Comparison of ENCODE assay signal across 12 cellular contexts in genomic region chr6:128487055-128487454, GRCh38. TPM values are rescaled to one million over a fixed set of nuclear protein-coding genes. Genes with fewer than 3 reads are reported as not detected.
DNase-seq lines count a peak whose midpoint lies in the region; ATAC-seq and TF ChIP-seq lines count a peak whose summit lies in the region.
"Had no signal": no experiment of that assay in that cellular context is flagged by ENCODE, and none has a peak within 500 bp of the region (broad histone marks: within the 10 kb centered on the region; RNA-seq: fewer than 3 reads in every experiment).

No MANE protein-coding gene starts in this region.

- BruUV-seq in MCF 10A (replicated peaks; lab: Mats Ljungman, UMichigan): no TSS peak

- H3K4me3 Mint-ChIP-seq in MCF 10A (ENCODE audit: unreplicated experiment): no peak overlapping the region
- H3K4me3 Mint-ChIP-seq: IgD-negative memory B cell, T-cell had no signal

- ATAC-seq in left lobe of liver: peak; percentile 67
- ATAC-seq: T-cell had no signal

- H3K4me3 ChIP-seq in AG09309 (ENCODE audit: control insufficient read depth, low read depth, low read length) (no peak overlapping the region), HEK293 (ENCODE audit: low read depth, low read length) (no peak overlapping the region)
- H3K4me3 ChIP-seq: right atrium auricular region had no signal

- H3K27ac Mint-ChIP-seq in MCF 10A (ENCODE audit: low read depth, unreplicated experiment): peak overlapping the region; percentile 80
- H3K27ac Mint-ChIP-seq: IgD-negative memory B cell, T-cell had no signal

- TF ChIP-seq CTCF in AG09309 (IDR thresholded peaks at IDR 0.05; ENCODE audit: control insufficient read depth, insufficient read depth, low read depth, low read length, missing control alignments) (peak; percentile 16), HEK293 (tag by site-specific recombination; IDR thresholded peaks at IDR 0.05) (no peak), MCF 10A (IDR thresholded peaks at IDR 0.05; ENCODE audit: unreplicated experiment) (peak; percentile 25)

- POLR2A ChIA-PET in HEK293 (lab: Yijun Ruan, JAX) (no interaction called here), MCF 10A (lab: Yijun Ruan, JAX) (interaction anchor here (0.6 to 1.2 kb wide), 4 partner anchors 21 to 207 kb away, joined by 3 read pairs; no protein-coding TSS in a partner anchor)

- H3K9me3 ChIP-seq in HEK293 (ENCODE audit: control insufficient read depth, insufficient read depth, low read depth, low read length): no peaks in the 10 kb centered on the region
- H3K9me3 ChIP-seq: right atrium auricular region had no signal

- DNase-seq in AG09309 (ENCODE audit: low read depth): no peak
- no peak for DNase-seq in MCF 10A (ENCODE audit: unreplicated experiment)
- DNase-seq in left lobe of liver (ENCODE audit: low spot score): no peak
- no peak for DNase-seq in medulla oblongata (ENCODE audit: extremely low spot score)
- no peak for DNase-seq in activated T-cell treated with anti-CD3 and anti-CD28 coated beads, Interleukin-2, amount 50 U/mL, for 1 hour
- DNase-seq in T-helper 1 cell: no peak
- DNase-seq in kidney glomerular epithelial cell (lab: John Stamatoyannopoulos, UW): no peak
- DNase-seq: NCI-H446 treated with DMSO at 0.1 percent for 48 hours, T-cell had no signal

- peaks cover 40% of the 10 kb centered on the region for H3K4me1 Mint-ChIP-seq in MCF 10A (ENCODE audit: insufficient read depth, unreplicated experiment)

- no peaks in the 10 kb centered on the region for H3K36me3 ChIP-seq in HEK293 (ENCODE audit: control insufficient read depth in 2 of 2, insufficient read depth in 1 of 2, low read length in 2 of 2)
- H3K36me3 ChIP-seq: right atrium auricular region had no signal

- CTCF ChIA-PET in HEK293 (lab: Yijun Ruan, JAX): interaction anchor here (0.6 to 1.0 kb wide), 5 partner anchors 12 to 159 kb away, joined by 3 to 6 read pairs (median 3); no protein-coding TSS in a partner anchor
- CTCF ChIA-PET in MCF 10A (lab: Yijun Ruan, JAX): interaction anchor here (0.7 to 0.8 kb wide), 2 partner anchors 10 kb away, joined by 3 read pairs; no protein-coding TSS in a partner anchor

- H3K27me3 Mint-ChIP-seq in MCF 10A (ENCODE audit: insufficient read depth, unreplicated experiment): no peaks in the 10 kb centered on the region
- H3K27me3 Mint-ChIP-seq: IgD-negative memory B cell had no signal

- no peak overlapping the region for H3K27ac ChIP-seq in HEK293 (ENCODE audit: extremely low read depth, low read depth, low read length)
- H3K27ac ChIP-seq: right atrium auricular region had no signal

- intact Hi-C loops in MCF 10A (cut with micrococcal nuclease): no loop called here

- H3K4me1 ChIP-seq in HEK293 (ENCODE audit: control insufficient read depth, insufficient read depth, low read length): peaks cover 5% of the 10 kb centered on the region; the same call in 1 of the 2 replicates

- no peaks in the 10 kb centered on the region for H3K36me3 Mint-ChIP-seq in MCF 10A (ENCODE audit: insufficient read depth, unreplicated experiment)
- H3K36me3 Mint-ChIP-seq: IgD-negative memory B cell, T-cell had no signal

- no peaks in the 10 kb centered on the region for H3K9me3 Mint-ChIP-seq in MCF 10A (ENCODE audit: unreplicated experiment)
- H3K9me3 Mint-ChIP-seq: IgD-negative memory B cell, T-cell had no signal

TF ChIP-seq in HEK293, 187 proteins besides CTCF, POLR2A, EP300 and RAD21:
- TF ChIP-seq ZSCAN4 (tag by site-specific recombination; IDR thresholded peaks at IDR 0.05) (no peak), ZNF449 (tag by site-specific recombination; IDR thresholded peaks at IDR 0.05) (peak; percentile 63; the same call in 1 of the 2 replicates), ZNF654 (tag by site-specific recombination; IDR thresholded peaks at IDR 0.05; ENCODE audit: low read depth) (peak; percentile 27; the same call in 1 of the 2 replicates)

RNA-seq across cellular contexts. Expression of gene PTPRK, which starts 33.3 kb away (rescaled TPM):
- total RNA-seq in MCF 10A (2022) (50.2 and 55.5 TPM in 2 replicates), left lobe of liver (38.2 TPM)
